ENCODE assay signal across 15 cellular contexts in the genomic region with DNA sequence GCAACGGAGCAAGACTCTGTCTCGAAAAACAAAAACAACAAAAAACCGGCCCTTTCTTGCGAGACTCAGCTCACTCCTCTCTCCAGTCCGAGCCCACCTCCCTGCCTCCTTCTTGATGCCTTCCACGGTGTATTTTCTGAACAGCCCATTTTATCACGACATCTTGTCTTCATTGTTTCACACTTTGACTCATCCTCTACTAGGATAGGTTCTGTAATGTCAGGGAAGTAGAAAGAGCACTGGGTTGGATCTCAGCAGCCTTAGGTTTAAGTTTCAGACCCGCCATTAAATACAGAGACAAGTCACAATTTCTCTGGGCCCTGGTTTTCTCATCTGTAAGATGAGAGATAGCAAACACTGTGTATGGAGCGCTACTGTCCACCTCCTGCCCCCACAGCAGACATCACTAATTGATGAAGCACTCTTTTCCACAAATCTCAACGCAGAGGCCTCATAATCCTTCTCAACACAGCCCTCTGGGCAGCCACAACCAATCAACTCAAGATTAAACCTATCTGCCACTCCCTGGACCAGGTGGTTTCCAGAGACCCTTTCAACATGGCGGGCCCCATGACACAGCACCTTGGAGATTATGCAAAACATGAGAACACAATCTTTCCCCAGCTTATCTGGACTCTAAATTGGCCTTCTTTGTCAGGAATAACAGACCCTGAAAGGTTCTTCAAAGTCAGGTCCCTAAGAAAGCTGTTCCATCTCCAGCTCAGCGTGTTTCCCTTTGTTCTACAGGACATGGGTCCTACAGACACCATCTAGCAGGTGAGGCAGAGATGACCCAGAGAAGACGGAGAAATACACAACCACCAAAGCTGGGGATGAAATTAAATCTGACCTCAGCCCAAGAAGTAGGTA. TPM values are rescaled to one million over a fixed set of nuclear protein-coding genes. Genes with fewer than 3 reads are reported as not detected.
DNase-seq lines count a peak whose midpoint lies in the region; ATAC-seq and TF ChIP-seq lines count a peak whose summit lies in the region.
"Had no signal": no experiment of that assay in that cellular context is flagged by ENCODE, and none has a peak within 500 bp of the region (broad histone marks: within the 10 kb centered on the region; RNA-seq: fewer than 3 reads in every experiment).

No MANE protein-coding gene starts in this region.

- intact Hi-C loops in activated CD4-positive, alpha-beta T cell treated with anti-CD3 and anti-CD28 coated beads, Interleukin-2, amount 10 ng/mL, durations not matched to agents 24 days and 14 days (cut with micrococcal nuclease), result no loop called here
- intact Hi-C loops in prostate gland (cut with DNase I), result no loop called here

- no peak overlapping the region for H3K4me3 Mint-ChIP-seq in activated CD4-positive, alpha-beta T cell treated with anti-CD3 and anti-CD28 coated beads, Interleukin-2, amount 10 ng/mL, durations not matched to agents 24 days and 14 days
- peak overlapping the region; percentile 0 for H3K4me3 Mint-ChIP-seq in activated naive CD8-positive, alpha-beta T cell treated with anti-CD3 and anti-CD28 coated beads, Interleukin-2, amount 50 U/mL, for 24 hours

- H3K9me3 ChIP-seq in prostate gland, result no peaks in the 10 kb centered on the region
- H3K9me3 ChIP-seq: left lung, upper lobe of left lung had no signal

- H3K4me1 Mint-ChIP-seq in activated CD4-positive, alpha-beta T cell treated with anti-CD3 and anti-CD28 coated beads, Interleukin-2, amount 10 ng/mL, durations not matched to agents 24 days and 14 days, result peaks cover 73% of the 10 kb centered on the region
- peaks cover 94% of the 10 kb centered on the region for H3K4me1 Mint-ChIP-seq in activated naive CD8-positive, alpha-beta T cell treated with anti-CD3 and anti-CD28 coated beads, Interleukin-2, amount 50 U/mL, for 24 hours

- H3K27ac ChIP-seq in prostate gland, result peak overlapping the region; percentile 82 to 88
- H3K27ac ChIP-seq: left lung, upper lobe of left lung had no signal

- TF ChIP-seq POLR2A in prostate gland (IDR thresholded peaks at IDR 0.05), result no peak

- no peaks in the 10 kb centered on the region for H3K27me3 Mint-ChIP-seq in activated CD4-positive, alpha-beta T cell treated with anti-CD3 and anti-CD28 coated beads, Interleukin-2, amount 10 ng/mL, durations not matched to agents 24 days and 14 days
- no peaks in the 10 kb centered on the region for H3K27me3 Mint-ChIP-seq in activated naive CD8-positive, alpha-beta T cell treated with anti-CD3 and anti-CD28 coated beads, Interleukin-2, amount 50 U/mL, for 24 hours

- peaks cover 23% of the 10 kb centered on the region for H3K36me3 Mint-ChIP-seq in activated CD4-positive, alpha-beta T cell treated with anti-CD3 and anti-CD28 coated beads, Interleukin-2, amount 10 ng/mL, durations not matched to agents 24 days and 14 days (ENCODE audit: low read depth)
- H3K36me3 Mint-ChIP-seq in activated naive CD8-positive, alpha-beta T cell treated with anti-CD3 and anti-CD28 coated beads, Interleukin-2, amount 50 U/mL, for 24 hours (ENCODE audit: low read depth), result peaks cover 11% of the 10 kb centered on the region

- no peaks in the 10 kb centered on the region for H3K36me3 ChIP-seq in prostate gland
- H3K36me3 ChIP-seq: left lung, upper lobe of left lung had no signal

- H3K4me3 ChIP-seq in prostate gland, result no peak overlapping the region
- H3K4me3 ChIP-seq: left lung, smooth muscle cell, upper lobe of left lung had no signal

- peak overlapping the region; percentile 29 for H3K27ac Mint-ChIP-seq in activated CD4-positive, alpha-beta T cell treated with anti-CD3 and anti-CD28 coated beads, Interleukin-2, amount 10 ng/mL, durations not matched to agents 24 days and 14 days
- peak overlapping the region; percentile 65 for H3K27ac Mint-ChIP-seq in activated naive CD8-positive, alpha-beta T cell treated with anti-CD3 and anti-CD28 coated beads, Interleukin-2, amount 50 U/mL, for 24 hours

- H3K27me3 ChIP-seq in prostate gland (replicated peaks; ENCODE audit: insufficient read depth), result no peaks in the 10 kb centered on the region
- H3K27me3 ChIP-seq: left lung, upper lobe of left lung had no signal

- peak; percentile 16 for ATAC-seq in activated naive CD8-positive, alpha-beta T cell treated with anti-CD3 and anti-CD28 coated beads, Interleukin-2, amount 50 U/mL, for 24 hours
- ATAC-seq in HG02840 (IDR thresholded peaks at IDR 0.05; ENCODE audit: low FRiP score, unreplicated experiment) (no peak), GM21423 (IDR thresholded peaks at IDR 0.05; ENCODE audit: unreplicated experiment) (no peak), HG02981 (IDR thresholded peaks at IDR 0.05; ENCODE audit: unreplicated experiment) (no peak)
- ATAC-seq: left lung had no signal

- H3K4me1 ChIP-seq in prostate gland (replicated peaks), result peaks cover 32% of the 10 kb centered on the region

- TF ChIP-seq CTCF in prostate gland (IDR thresholded peaks at IDR 0.05), result no peak

- DNase-seq in activated CD4-positive, alpha-beta T cell treated with anti-CD3 and anti-CD28 coated beads, Interleukin-2, amount 10 ng/mL, durations not matched to agents 24 days and 14 days, result no peak
- DNase-seq in activated CD4-positive, alpha-beta T cell treated with anti-CD3 and anti-CD28 coated beads for 4 hours, result no peak
- DNase-seq in NCI-H510A treated with DMSO at 0.1 percent for 48 hours (lab: John Stamatoyannopoulos, UW) (peak; percentile 60), prostate gland (ENCODE audit: low spot score) (no peak)
- no peak for DNase-seq in activated naive CD8-positive, alpha-beta T cell treated with anti-CD3 and anti-CD28 coated beads, Interleukin-2, amount 50 U/mL, for 24 hours
- DNase-seq: ACHN, DMS53, H7, left lung, NCI-H2227 treated with DMSO at 0.1 percent for 48 hours, upper lobe of left lung had no signal

- no peaks in the 10 kb centered on the region for H3K9me3 Mint-ChIP-seq in activated CD4-positive, alpha-beta T cell treated with anti-CD3 and anti-CD28 coated beads, Interleukin-2, amount 10 ng/mL, durations not matched to agents 24 days and 14 days
- no peaks in the 10 kb centered on the region for H3K9me3 Mint-ChIP-seq in activated naive CD8-positive, alpha-beta T cell treated with anti-CD3 and anti-CD28 coated beads, Interleukin-2, amount 50 U/mL, for 24 hours

- WGBS in prostate gland, result 92% methylated on average over 13 of the region's 13 CpGs

RNA-seq across cellular contexts. Expression of a gene that starts 35.6 kb away (rescaled TPM):
- total RNA-seq in activated CD4-positive, alpha-beta T cell treated with anti-CD3 and anti-CD28 coated beads, Interleukin-2, amount 10 ng/mL, durations not matched to agents 24 days and 14 days, result 79.7 and 89.9 TPM in 2 replicates
- total RNA-seq in prostate gland, result 10 to 100 TPM; 32.5 to 54.4 TPM
